22 cellular contexts compared by ENCODE assay signal in the genomic region with DNA sequence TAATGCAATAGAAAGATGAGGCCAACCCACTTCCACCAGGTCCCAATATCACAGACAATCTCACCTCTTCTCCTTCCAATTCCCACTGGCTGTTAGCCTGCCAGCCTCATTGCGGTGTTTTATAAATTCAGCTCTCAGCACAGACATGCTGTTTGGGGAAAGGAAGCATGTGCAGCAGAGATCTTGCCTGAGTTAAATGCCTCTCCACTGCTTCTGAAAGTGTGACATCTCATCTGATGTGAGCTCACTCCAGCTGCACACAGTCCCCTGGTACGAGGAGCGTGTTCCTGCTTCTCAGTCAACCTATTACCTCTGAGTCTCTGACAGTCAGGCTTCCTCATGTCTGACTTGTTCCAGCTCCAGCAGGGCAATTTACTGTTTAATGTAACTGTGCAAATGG.
"Had no signal": no experiment of that assay in that cellular context is flagged by ENCODE, and none has a peak within 500 bp of the region (broad histone marks: within the 10 kb centered on the region; RNA-seq: fewer than 3 reads in every experiment).

No MANE protein-coding gene starts in this region.

- H3K9me3 ChIP-seq: colonic mucosa, esophagus squamous epithelium, gastroesophageal sphincter had no signal

- H3K36me3 ChIP-seq: colonic mucosa, esophagus squamous epithelium, gastroesophageal sphincter, left ventricle myocardium inferior, lower lobe of right lung, right atrium auricular region, stomach had no signal

- H3K36me3 Mint-ChIP-seq: naive B cell had no signal

- ATAC-seq: gastroesophageal sphincter, left cardiac atrium, lower lobe of right lung, psoas muscle had no signal

- H3K27ac Mint-ChIP-seq: naive B cell had no signal

- H3K4me3 ChIP-seq: colonic mucosa, esophagus squamous epithelium, gastroesophageal sphincter, left ventricle myocardium inferior, lower lobe of right lung, psoas muscle, right atrium auricular region, stomach had no signal

- DNase-seq: colonic mucosa; dermis blood vessel endothelial cell; esophagus squamous epithelium; foreskin fibroblast; glutamatergic neuron; left cardiac atrium; left ventricle myocardium inferior; lower lobe of right lung; mesenchymal stem cell; midbrain; naive B cell; psoas muscle; small intestine; stimulated activated CD4-positive, alpha-beta T cell treated with anti-CD3 and anti-CD28 coated beads, Interleukin-12 subunit alpha, Interleukin-12 subunit beta, amount 100 ng/mL, for 4 hours; stimulated activated naive CD4-positive, alpha-beta T cell; stomach; substantia nigra had no signal

- H3K4me3 Mint-ChIP-seq: nephron had no signal

- H3K4me1 ChIP-seq: colonic mucosa, esophagus squamous epithelium, gastroesophageal sphincter, left ventricle myocardium inferior, lower lobe of right lung, psoas muscle, right atrium auricular region, stomach had no signal

- H3K27me3 Mint-ChIP-seq: naive B cell had no signal

- H3K27ac ChIP-seq: colonic mucosa, esophagus squamous epithelium, gastroesophageal sphincter, left ventricle myocardium inferior, lower lobe of right lung, psoas muscle, right atrium auricular region, stomach had no signal

- FAIRE-seq: keratinocyte, small intestine, urothelium cell line had no signal

- H3K4me1 Mint-ChIP-seq: naive B cell had no signal
